ENCODE assay signal across 1 cellular context in genomic region chr5:176721509-176721908, GRCh38.
TF ChIP-seq lines count a peak whose summit lies in the region.

No MANE protein-coding gene starts in this region.

TF ChIP-seq in WTC11, 78 proteins besides CTCF, POLR2A, EP300 and RAD21 (continued from another document):
- TF ChIP-seq SMAD3 (CRISPR knock-in tag; IDR thresholded peaks at IDR 0.05; ENCODE audit: borderline replicate concordance) = no peak
- TF ChIP-seq HMGXB4 (CRISPR knock-in tag; IDR thresholded peaks at IDR 0.05) = no peak
- TF ChIP-seq SOX15 (CRISPR knock-in tag; IDR thresholded peaks at IDR 0.05) = no peak
- no peak for TF ChIP-seq MAX (CRISPR knock-in tag; IDR thresholded peaks at IDR 0.05)
- TF ChIP-seq IRF2 (CRISPR knock-in tag; IDR thresholded peaks at IDR 0.05; ENCODE audit: borderline replicate concordance, low read depth) = no peak
- TF ChIP-seq SMAD4 (CRISPR knock-in tag; IDR thresholded peaks at IDR 0.05) = no peak
- no peak for TF ChIP-seq NFE2L1 (CRISPR knock-in tag; IDR thresholded peaks at IDR 0.05)
- no peak for TF ChIP-seq NR2C2 (CRISPR knock-in tag; IDR thresholded peaks at IDR 0.05)
- no peak for TF ChIP-seq TEAD1 (CRISPR knock-in tag; IDR thresholded peaks at IDR 0.05)
- no peak for TF ChIP-seq ATF6 (CRISPR knock-in tag; IDR thresholded peaks at IDR 0.05)
- TF ChIP-seq E2F4 (CRISPR knock-in tag; IDR thresholded peaks at IDR 0.05; ENCODE audit: borderline replicate concordance, low read depth) = no peak
TF ChIP-seq in WTC11: peak in this region for 0.
